Comparison of ENCODE assay signal across 11 cellular contexts in genomic region chr3:62554264-62554799, GRCh38.
A peak's percentile ranks its signal among the peaks of the same experiment; 100 is the strongest.
DNase-seq lines count a peak whose midpoint lies in the region; ATAC-seq and TF ChIP-seq lines count a peak whose summit lies in the region.
"Had no signal": no experiment of that assay in that cellular context is flagged by ENCODE, and none has a peak within 500 bp of the region (broad histone marks: within the 10 kb centered on the region; RNA-seq: fewer than 3 reads in every experiment).

No MANE protein-coding gene starts in this region.

- POLR2A ChIA-PET in HEK293T (lab: Yijun Ruan, JAX), result no interaction called here
- POLR2A ChIA-PET in activated CD4-positive, alpha-beta memory T cell treated with anti-CD3 and anti-CD28 coated beads, Interleukin-2, amount 10 ng/mL, durations not matched to agents 7 days and 5 days (lab: Charles Lee), result no interaction called here

- H3K27ac ChIP-seq in VCaP, result no peak overlapping the region
- H3K27ac ChIP-seq: heart right ventricle had no signal

- no peak for ATAC-seq in HG02610 (IDR thresholded peaks at IDR 0.05; ENCODE audit: unreplicated experiment)
- ATAC-seq: heart right ventricle; stimulated activated effector memory CD8-positive, alpha-beta T cell treated with anti-CD3 and anti-CD28 coated beads, Interleukin-12 subunit alpha, Interleukin-12 subunit beta, amount 100 ng/mL, for 72 hours had no signal

- DNase-seq in D341Med (ENCODE audit: low spot score) (peak; percentile 43), HEK293T (ENCODE audit: extremely low spot score) (peak; percentile 22), iPS-NIHi7 (ENCODE audit: extremely low spot score) (peak; percentile 40), activated T-cell treated with anti-CD3 and anti-CD28 coated beads for 4 hours (no peak)
- DNase-seq in activated CD4-positive, alpha-beta memory T cell treated with anti-CD3 and anti-CD28 coated beads, Interleukin-2, amount 10 ng/mL, durations not matched to agents 7 days and 5 days, result no peak
- DNase-seq: activated T-cell treated with anti-CD3 and anti-CD28 coated beads, Interleukin-2, amount 50 U/mL, for 1 hour; heart right ventricle; KG1 had no signal

- no peak overlapping the region for H3K4me3 Mint-ChIP-seq in activated CD4-positive, alpha-beta memory T cell treated with anti-CD3 and anti-CD28 coated beads, Interleukin-2, amount 10 ng/mL, durations not matched to agents 7 days and 5 days
- H3K4me3 Mint-ChIP-seq: stimulated activated effector memory CD8-positive, alpha-beta T cell treated with anti-CD3 and anti-CD28 coated beads, Interleukin-12 subunit alpha, Interleukin-12 subunit beta, amount 100 ng/mL, for 72 hours had no signal

- no peaks in the 10 kb centered on the region for H3K36me3 Mint-ChIP-seq in activated CD4-positive, alpha-beta memory T cell treated with anti-CD3 and anti-CD28 coated beads, Interleukin-2, amount 10 ng/mL, durations not matched to agents 7 days and 5 days (ENCODE audit: low read depth)
- H3K36me3 Mint-ChIP-seq: stimulated activated effector memory CD8-positive, alpha-beta T cell treated with anti-CD3 and anti-CD28 coated beads, Interleukin-12 subunit alpha, Interleukin-12 subunit beta, amount 100 ng/mL, for 72 hours had no signal

- CTCF ChIA-PET in HEK293T (lab: Yijun Ruan, JAX), result no interaction called here
- CTCF ChIA-PET in activated CD4-positive, alpha-beta memory T cell treated with anti-CD3 and anti-CD28 coated beads, Interleukin-2, amount 10 ng/mL, durations not matched to agents 7 days and 5 days (lab: Charles Lee), result no interaction called here

- H3K27ac Mint-ChIP-seq in activated CD4-positive, alpha-beta memory T cell treated with anti-CD3 and anti-CD28 coated beads, Interleukin-2, amount 10 ng/mL, durations not matched to agents 7 days and 5 days, result no peak overlapping the region
- H3K27ac Mint-ChIP-seq: stimulated activated effector memory CD8-positive, alpha-beta T cell treated with anti-CD3 and anti-CD28 coated beads, Interleukin-12 subunit alpha, Interleukin-12 subunit beta, amount 100 ng/mL, for 72 hours had no signal

- no peaks in the 10 kb centered on the region for H3K27me3 Mint-ChIP-seq in activated CD4-positive, alpha-beta memory T cell treated with anti-CD3 and anti-CD28 coated beads, Interleukin-2, amount 10 ng/mL, durations not matched to agents 7 days and 5 days

- H3K9me3 Mint-ChIP-seq in activated CD4-positive, alpha-beta memory T cell treated with anti-CD3 and anti-CD28 coated beads, Interleukin-2, amount 10 ng/mL, durations not matched to agents 7 days and 5 days, result no peaks in the 10 kb centered on the region

- no peaks in the 10 kb centered on the region for H3K4me1 Mint-ChIP-seq in activated CD4-positive, alpha-beta memory T cell treated with anti-CD3 and anti-CD28 coated beads, Interleukin-2, amount 10 ng/mL, durations not matched to agents 7 days and 5 days
- H3K4me1 Mint-ChIP-seq: stimulated activated effector memory CD8-positive, alpha-beta T cell treated with anti-CD3 and anti-CD28 coated beads, Interleukin-12 subunit alpha, Interleukin-12 subunit beta, amount 100 ng/mL, for 72 hours had no signal

- peak; percentile 65 for TF ChIP-seq CTCF in VCaP (conservative IDR thresholded peaks at IDR 0.05)

TF ChIP-seq in HEK293T, 16 proteins besides CTCF, POLR2A, EP300 and RAD21:
- TF ChIP-seq CTBP1 (IDR thresholded peaks at IDR 0.05; ENCODE audit: borderline replicate concordance), result no peak
- TF ChIP-seq NFRKB (IDR thresholded peaks at IDR 0.05), result no peak
- TF ChIP-seq ARNT (IDR thresholded peaks at IDR 0.05), result no peak
- TF ChIP-seq SUZ12 (IDR thresholded peaks at IDR 0.05), result no peak
- no peak for TF ChIP-seq FOXA1 (IDR thresholded peaks at IDR 0.05)
- no peak for TF ChIP-seq TARDBP (IDR thresholded peaks at IDR 0.05)
- TF ChIP-seq FOXK2 (IDR thresholded peaks at IDR 0.05), result no peak
- TF ChIP-seq L3MBTL2 (conservative IDR thresholded peaks at IDR 0.05), result no peak
- TF ChIP-seq ELF4 (IDR thresholded peaks at IDR 0.05), result no peak
- TF ChIP-seq ZNF384 (IDR thresholded peaks at IDR 0.05), result no peak

Comparison
In these comparisons a context has a peak if more than half of its experiments do, and no peak if none do; other contexts are left out.
1. DNase-seq: peak in D341Med (single experiment), HEK293T (single experiment) and iPS-NIHi7 (single experiment); none in activated T-cell treated with anti-CD3 and anti-CD28 coated beads for 4 hours (single experiment) and activated CD4-positive, alpha-beta memory T cell treated with anti-CD3 and anti-CD28 coated beads, Interleukin-2, amount 10 ng/mL, durations not matched to agents 7 days and 5 days (single experiment).